In genomic region chr1:221072214-221072613, GRCh38 we compare ENCODE assay signal across 24 cellular contexts.
"Had no signal": no experiment of that assay in that cellular context is flagged by ENCODE, and none has a peak within 500 bp of the region (broad histone marks: within the 10 kb centered on the region; RNA-seq: fewer than 3 reads in every experiment).

No MANE protein-coding gene starts in this region.

- ATAC-seq: activated CD8-positive, alpha-beta memory T cell treated with anti-CD3 and anti-CD28 coated beads, Interleukin-2, amount 10 ng/mL, durations not matched to agents 7 days and 5 days; activated T-cell treated with anti-CD3 and anti-CD28 coated beads, Interleukin-2, amount 50 U/mL, for 4 hours; Panc1; SK-N-SH treated with all-trans-retinoic acid at 6 μM for 48 hours had no signal

- H3K27me3 ChIP-seq: SJSA1 had no signal

- H3K4me3 ChIP-seq: SJSA1 had no signal

- DNase-seq: activated CD4-positive, alpha-beta T cell treated with anti-CD3 and anti-CD28 coated beads for 48 hours; activated CD4-positive, alpha-beta T cell treated with anti-CD3 and anti-CD28 coated beads, Interleukin-2, amount 50 U/mL, for 4 hours; activated CD4-positive, CD25-positive, alpha-beta regulatory T cell treated with anti-CD3 and anti-CD28 coated beads, Interleukin-2, amount 50 U/mL, for 72 hours; activated CD8-positive, alpha-beta memory T cell treated with anti-CD3 and anti-CD28 coated beads, Interleukin-2, amount 10 ng/mL, durations not matched to agents 7 days and 5 days; activated gamma-delta T cell; activated naive CD4-positive, alpha-beta T cell treated with anti-CD3 and anti-CD28 coated beads for 36 hours; activated T-cell treated with anti-CD3 and anti-CD28 coated beads, Interleukin-2, amount 50 U/mL, for 4 hours; amygdala; NCI-H1092; NCI-H1417; NCI-H1930; NCI-H2107; NCI-H2171 treated with DMSO at 0.1 percent for 48 hours; NCI-H226; NCI-H526; NCI-H82; RPMI8226; SHP77 had no signal

- H3K4me3 Mint-ChIP-seq: activated CD8-positive, alpha-beta memory T cell treated with anti-CD3 and anti-CD28 coated beads, Interleukin-2, amount 10 ng/mL, durations not matched to agents 7 days and 5 days; activated naive CD4-positive, alpha-beta T cell treated with anti-CD3 and anti-CD28 coated beads for 36 hours; activated naive CD8-positive, alpha-beta T cell; activated T-cell treated with anti-CD3 and anti-CD28 coated beads, Interleukin-2, amount 50 U/mL, for 4 hours; brain; T-helper 1 cell treated with Interleukin-12 subunit alpha and Interleukin-12 subunit beta and Interleukin-4 antibody, amounts not matched to agents 30 μg/mL and 1 μg/mL, for 36 hours had no signal

- H3K27me3 Mint-ChIP-seq: activated CD8-positive, alpha-beta memory T cell treated with anti-CD3 and anti-CD28 coated beads, Interleukin-2, amount 10 ng/mL, durations not matched to agents 7 days and 5 days; activated naive CD8-positive, alpha-beta T cell had no signal

- H3K4me1 Mint-ChIP-seq: brain had no signal

- H3K36me3 Mint-ChIP-seq: activated CD8-positive, alpha-beta memory T cell treated with anti-CD3 and anti-CD28 coated beads, Interleukin-2, amount 10 ng/mL, durations not matched to agents 7 days and 5 days; activated naive CD8-positive, alpha-beta T cell; brain had no signal

- H3K27ac ChIP-seq: SJSA1 had no signal

- H3K4me1 ChIP-seq: SJSA1 had no signal

- H3K27ac Mint-ChIP-seq: activated CD8-positive, alpha-beta memory T cell treated with anti-CD3 and anti-CD28 coated beads, Interleukin-2, amount 10 ng/mL, durations not matched to agents 7 days and 5 days; activated naive CD4-positive, alpha-beta T cell treated with anti-CD3 and anti-CD28 coated beads for 36 hours; activated naive CD8-positive, alpha-beta T cell; brain; T-helper 1 cell treated with Interleukin-12 subunit alpha and Interleukin-12 subunit beta and Interleukin-4 antibody, amounts not matched to agents 30 μg/mL and 1 μg/mL, for 36 hours had no signal

- H3K9me3 ChIP-seq: SJSA1 had no signal

- H3K36me3 ChIP-seq: SJSA1 had no signal

- H3K9me3 Mint-ChIP-seq: activated naive CD4-positive, alpha-beta T cell treated with anti-CD3 and anti-CD28 coated beads for 36 hours; activated T-cell treated with anti-CD3 and anti-CD28 coated beads, Interleukin-2, amount 50 U/mL, for 4 hours; brain; T-helper 1 cell treated with Interleukin-12 subunit alpha and Interleukin-12 subunit beta and Interleukin-4 antibody, amounts not matched to agents 30 μg/mL and 1 μg/mL, for 36 hours had no signal
